ENCODE assay signal across 16 cellular contexts in the genomic region with DNA sequence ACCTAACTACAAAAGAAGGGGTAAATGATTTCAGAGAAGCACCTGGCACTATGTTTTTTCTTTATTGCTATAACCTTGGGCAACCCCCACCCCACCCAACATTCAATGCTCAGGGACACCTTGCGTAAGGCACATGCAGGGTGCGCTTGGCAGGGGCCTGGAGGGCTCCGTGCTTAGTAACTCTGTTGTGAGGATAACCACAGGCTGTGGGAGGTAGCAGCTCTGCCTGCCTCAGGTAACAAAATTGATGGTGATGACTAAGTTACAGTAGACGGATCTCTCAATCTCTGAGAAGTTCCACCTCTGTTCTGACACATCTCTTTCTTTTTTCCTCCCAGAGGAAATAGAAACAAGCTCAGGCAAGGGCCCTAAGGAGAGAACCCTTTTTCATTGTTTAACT. TPM values are rescaled to one million over a fixed set of nuclear protein-coding genes. Genes with fewer than 3 reads are reported as not detected.
DNase-seq lines count a peak whose midpoint lies in the region; TF ChIP-seq lines count a peak whose summit lies in the region.
"Had no signal": no experiment of that assay in that cellular context is flagged by ENCODE, and none has a peak within 500 bp of the region (broad histone marks: within the 10 kb centered on the region; RNA-seq: fewer than 3 reads in every experiment).

No MANE protein-coding gene starts in this region.

- H3K4me1 ChIP-seq in GM23248 (ENCODE audit: insufficient read depth), result peaks cover 85% of the 10 kb centered on the region
- peaks cover 0 to 23% of the 10 kb centered on the region in 2 donors for H3K4me1 ChIP-seq in right atrium auricular region
- H3K4me1 ChIP-seq in vagina, result peaks cover 23% of the 10 kb centered on the region

- H3K27me3 ChIP-seq in GM23248 (replicated peaks; ENCODE audit: insufficient read depth) (no peaks in the 10 kb centered on the region), right atrium auricular region (no peaks in the 10 kb centered on the region), vagina (no peaks in the 10 kb centered on the region)

- CTCF ChIA-PET in RWPE1 (lab: Yijun Ruan, JAX), result interaction anchor here (0.6 to 1.1 kb wide), 4 partner anchors 10 to 936 kb away, joined by 3 to 4 read pairs (median 4); no protein-coding TSS in a partner anchor

- intact Hi-C loops in vagina (cut with DNase I), result loop anchor here (10.0 kb wide), 1 partner anchor 107 kb away; a partner anchor contains a TSS

- no peak for TF ChIP-seq CTCF in RWPE1 (conservative IDR thresholded peaks at IDR 0.05; ENCODE audit: low read depth)
- no peak for TF ChIP-seq CTCF in right atrium auricular region (IDR thresholded peaks at IDR 0.05)
- TF ChIP-seq CTCF in GM13977 (IDR thresholded peaks at IDR 0.05; ENCODE audit: extremely low read depth, insufficient read depth, missing control alignments), result no peak
- no peak for TF ChIP-seq CTCF in vagina (IDR thresholded peaks at IDR 0.05)

- in situ Hi-C loops in GM23248 (cut with MboI), result loop anchor here (10.0 kb wide), 1 partner anchor 267 kb away; no protein-coding TSS in a partner anchor
- in situ Hi-C loops in GM13977 (cut with MboI; ENCODE audit: low pct_unique_long_range_greater_than_20kb, low sequenced_read_pairs, unreplicated experiment), result no loop called here

- POLR2A ChIA-PET in RWPE1 (lab: Yijun Ruan, JAX; ENCODE audit: low non-redundant PET), result interaction anchor here (0.8 kb wide), 1 partner anchor 136 kb away, joined by 4 read pairs; a partner anchor contains a TSS

- no peaks in the 10 kb centered on the region for H3K9me3 ChIP-seq in GM23248 (ENCODE audit: low read depth)
- no peaks in the 10 kb centered on the region for H3K9me3 ChIP-seq in right atrium auricular region
- H3K9me3 ChIP-seq in vagina, result no peaks in the 10 kb centered on the region
- H3K9me3 ChIP-seq: mucosa of descending colon had no signal

- H3K27ac ChIP-seq in GM23248, result peak overlapping the region; percentile 70
- peak overlapping the region; percentile 85 for H3K27ac ChIP-seq in RWPE1
- H3K27ac ChIP-seq in epithelial cell of prostate, result peak overlapping the region; percentile 93
- H3K27ac ChIP-seq in right atrium auricular region, result no peak overlapping the region
- H3K27ac ChIP-seq in vagina, result no peak overlapping the region
- H3K27ac ChIP-seq: WERI-Rb-1 had no signal

- H3K9me2 ChIP-seq in GM23248 (ENCODE audit: insufficient read depth), result no peaks in the 10 kb centered on the region

- H3K36me3 ChIP-seq in GM23248 (ENCODE audit: low read depth), result peaks cover 18% of the 10 kb centered on the region
- H3K36me3 ChIP-seq in right atrium auricular region, result no peaks in the 10 kb centered on the region
- H3K36me3 ChIP-seq in vagina, result no peaks in the 10 kb centered on the region
- H3K36me3 ChIP-seq: WERI-Rb-1 had no signal

- H3F3A ChIP-seq in GM23248 (ENCODE audit: insufficient read depth), result peaks cover 90% of the 10 kb centered on the region

- DNase-seq in GM23248, result no peak
- DNase-seq in RWPE1 (ENCODE audit: low spot score), result peak; percentile 92
- DNase-seq in epithelial cell of prostate (ENCODE audit: low read depth, low spot score), result peak; percentile 92
- peak; percentile 85 for DNase-seq in renal cortical epithelial cell (ENCODE audit: low read depth)
- DNase-seq in hypothalamus (lab: John Stamatoyannopoulos, UW), result no peak
- no peak for DNase-seq in right atrium auricular region (ENCODE audit: low spot score)
- DNase-seq in GM13977 (ENCODE audit: low spot score), result no peak
- DNase-seq in vagina (ENCODE audit: extremely low spot score in 2 of 2), result no peak
- DNase-seq: activated CD8-positive, alpha-beta memory T cell treated with anti-CD3 and anti-CD28 coated beads for 24 hours; CD4-positive, alpha-beta memory T cell; effector memory CD4-positive, alpha-beta T cell; mucosa of descending colon; NCI-H2081; stimulated activated naive CD8-positive, alpha-beta T cell treated with anti-CD3 and anti-CD28 coated beads, Interleukin-15, amount 100 ng/mL, for 72 hours; T-helper 1 cell; WERI-Rb-1 had no signal

- WGBS in GM23248 (ENCODE audit: low coverage in 1 of 2, low lambda C conversion rate in 2 of 2, missing lambda C conversion rate in 2 of 2), 2 experiments, result 82 to 83% methylated on average over 4 of the region's 4 CpGs

- H3K79me2 ChIP-seq in GM23248 (ENCODE audit: insufficient read depth), result peaks cover 98% of the 10 kb centered on the region

- no peak for TF ChIP-seq POLR2A in vagina (IDR thresholded peaks at IDR 0.05)

- no peak overlapping the region for H3K9ac ChIP-seq in GM23248

- H4K20me1 ChIP-seq in GM23248 (ENCODE audit: insufficient read depth), result peaks cover 14% of the 10 kb centered on the region; the same call in 1 of the 2 replicates

- H3K4me2 ChIP-seq in GM23248 (ENCODE audit: unreplicated experiment), result peak overlapping the region; percentile 53

- H3K4me3 ChIP-seq in GM23248 (peak overlapping the region; percentile 15), right atrium auricular region (no peak overlapping the region), vagina (no peak overlapping the region)
- H3K4me3 ChIP-seq: mucosa of descending colon had no signal

- H2AFZ ChIP-seq in GM23248, result no peak overlapping the region

RNA-seq across cellular contexts. Expression of a gene that starts 8.7 kb away (rescaled TPM):
- total RNA-seq in GM23248 (2014; rRNA removed; shearing (Covaris generic)), result 93.5 and 106 TPM in 2 replicates
- 930 and 943 TPM in 2 replicates for polyA plus RNA-seq in GM23248 (2016; fragmentation: Nextera tagmentation; extraction: Ambion mirVana)
- total RNA-seq in renal cortical epithelial cell, result 96.7 and 212 TPM in 2 replicates
- total RNA-seq in right atrium auricular region, result 100 to 1,000 TPM in 1 of 2 donors, 10 to 100 TPM in 1; 41.8 to 156 TPM
- 130 TPM for total RNA-seq in vagina
- total RNA-seq: CD4-positive, alpha-beta memory T cell had no signal
- polyA plus RNA-seq: CD4-positive, alpha-beta memory T cell had no signal

Comparison
In these comparisons a context has a peak if more than half of its experiments do, and no peak if none do; other contexts are left out.
1. DNase-seq: peak in RWPE1 (single experiment), epithelial cell of prostate (single experiment) and renal cortical epithelial cell (single experiment); none in GM23248 (single experiment), hypothalamus (0 of 51), right atrium auricular region (single experiment), GM13977 (single experiment) and vagina (0 of 2).
2. H3K27ac ChIP-seq: peak in GM23248 (single experiment), RWPE1 (single experiment) and epithelial cell of prostate (single experiment); none in right atrium auricular region (0 of 2) and vagina (single experiment).